ENCODE assay signal across 11 cellular contexts in the genomic region with DNA sequence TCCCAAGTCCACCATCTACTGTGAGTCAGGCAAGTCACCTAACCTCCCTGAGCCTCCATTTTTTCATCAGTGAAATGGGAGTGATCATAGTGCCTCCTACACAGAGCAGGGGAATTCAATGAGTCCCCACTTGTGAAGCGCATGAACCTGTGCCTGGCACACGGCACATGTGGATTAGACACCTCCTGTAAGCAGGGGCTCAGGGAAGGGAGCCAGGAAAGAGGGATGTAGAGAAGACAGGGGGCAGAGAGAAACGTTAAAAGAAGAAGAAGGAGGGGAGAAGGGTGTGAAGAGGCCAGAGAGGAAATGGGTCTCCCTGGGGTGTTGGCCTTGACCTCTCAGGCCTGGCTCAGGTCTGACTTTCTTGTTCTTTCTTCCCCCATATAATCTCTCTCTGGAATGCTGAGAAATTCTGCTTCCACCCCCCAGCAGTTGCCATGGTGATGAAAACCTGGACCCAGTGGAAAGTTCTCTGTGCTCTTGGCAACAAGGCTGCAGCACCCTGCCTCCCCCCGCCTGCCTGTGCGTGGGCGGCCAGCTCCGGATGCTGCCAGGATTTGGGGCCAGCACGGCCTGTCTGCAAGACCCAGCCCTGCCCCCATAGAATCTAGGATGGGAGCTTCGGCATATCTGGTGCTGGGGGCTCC.
A peak's percentile ranks its signal among the peaks of the same experiment; 100 is the strongest.
DNase-seq lines count a peak whose midpoint lies in the region; ATAC-seq and TF ChIP-seq lines count a peak whose summit lies in the region.
"Had no signal": no experiment of that assay in that cellular context is flagged by ENCODE, and none has a peak within 500 bp of the region (broad histone marks: within the 10 kb centered on the region; RNA-seq: fewer than 3 reads in every experiment).

No MANE protein-coding gene starts in this region.

- H3K27ac ChIP-seq in liver (ENCODE audit: low read depth in 1 of 2, low read length in 2 of 2) (no peak overlapping the region), temporal lobe (ENCODE audit: low read depth, low read length) (peak overlapping the region; percentile 81)
- H3K27ac ChIP-seq: foreskin keratinocyte had no signal

- no peaks in the 10 kb centered on the region for H3K36me3 ChIP-seq in liver (ENCODE audit: control insufficient read depth in 4 of 4, insufficient read depth in 3 of 4, low read depth in 1 of 4, low read length in 3 of 4)

- no peak overlapping the region for H3K4me3 ChIP-seq in HFF-Myc (replicated peaks; ENCODE audit: low read depth, low read length)
- no peak overlapping the region for H3K4me3 ChIP-seq in liver (ENCODE audit: low read depth in 1 of 3, low read length in 3 of 3)

- H3K4me1 Mint-ChIP-seq in effector memory CD8-positive, alpha-beta T cell (ENCODE audit: low read depth in 2 of 2): no peaks in the 10 kb centered on the region
- H3K4me1 Mint-ChIP-seq: IgD-negative memory B cell had no signal

- H3K4me1 ChIP-seq in liver (ENCODE audit: control insufficient read depth in 4 of 4, insufficient read depth in 4 of 4, low read length in 3 of 4): no peaks in the 10 kb centered on the region
- H3K4me1 ChIP-seq: foreskin keratinocyte had no signal

- no peak for ATAC-seq in effector memory CD8-positive, alpha-beta T cell (replicated peaks)
- ATAC-seq: foreskin keratinocyte had no signal

- TF ChIP-seq CTCF in HFF-Myc (IDR thresholded peaks at IDR 0.05; ENCODE audit: low read depth, low read length, missing control alignments) (no peak), liver (IDR thresholded peaks at IDR 0.05; ENCODE audit: low read depth, low read length, missing input control) (no peak)

- H3K27ac Mint-ChIP-seq in effector memory CD8-positive, alpha-beta T cell: no peak overlapping the region
- H3K27ac Mint-ChIP-seq: IgD-negative memory B cell had no signal

- 46% methylated on average over 9 of the region's 9 CpGs for WGBS in liver

- peaks cover 0 to 5% of the 10 kb centered on the region in 2 donors for H3K9me3 Mint-ChIP-seq in effector memory CD8-positive, alpha-beta T cell

- peaks cover 11 to 40% of the 10 kb centered on the region in 2 donors for H3K27me3 Mint-ChIP-seq in effector memory CD8-positive, alpha-beta T cell

- no peak overlapping the region for H3K9ac ChIP-seq in liver (ENCODE audit: low read depth in 1 of 2, low read length in 2 of 2)

- H3K27me3 ChIP-seq in liver (ENCODE audit: control insufficient read depth in 4 of 4, insufficient read depth in 4 of 4, low read length in 3 of 4): no peaks in the 10 kb centered on the region
- H3K27me3 ChIP-seq: foreskin keratinocyte had no signal

- H3K9me3 ChIP-seq in liver (ENCODE audit: control insufficient read depth in 4 of 4, low read length in 3 of 4): no peaks in the 10 kb centered on the region

- DNase-seq in HFF-Myc (ENCODE audit: extremely low read depth, low read depth): peak; percentile 41
- peak; percentile 97 for DNase-seq in cerebellar cortex (ENCODE audit: low spot score)
- DNase-seq in activated T-cell treated with anti-CD3 and anti-CD28 coated beads, Interleukin-2, amount 50 U/mL, for 48 hours: no peak
- DNase-seq in SIG-M5 (lab: John Stamatoyannopoulos, UW): no peak
- no peak for DNase-seq in effector memory CD8-positive, alpha-beta T cell
- no peak for DNase-seq in activated CD4-positive, alpha-beta T cell treated with anti-CD3 and anti-CD28 coated beads for 48 hours
- DNase-seq: foreskin keratinocyte, SHP77 treated with DMSO at 0.1 percent for 48 hours had no signal

- no peaks in the 10 kb centered on the region for H3K36me3 Mint-ChIP-seq in effector memory CD8-positive, alpha-beta T cell (ENCODE audit: insufficient read depth)

- no peak overlapping the region for H3K4me3 Mint-ChIP-seq in effector memory CD8-positive, alpha-beta T cell

- TF ChIP-seq RAD21 in liver (IDR thresholded peaks at IDR 0.05): no peak

TF ChIP-seq in liver, 16 proteins besides CTCF, POLR2A, EP300 and RAD21:
- TF ChIP-seq HNF4A (conservative IDR thresholded peaks at IDR 0.05) (no peak), EGR1 (IDR thresholded peaks at IDR 0.05; ENCODE audit: low read depth in 2 of 2) (peak; percentile 86 to 98), RXRA (IDR thresholded peaks at IDR 0.05) (no peak), MAX (IDR thresholded peaks at IDR 0.05) (no peak)
- TF ChIP-seq, protein P1, sequence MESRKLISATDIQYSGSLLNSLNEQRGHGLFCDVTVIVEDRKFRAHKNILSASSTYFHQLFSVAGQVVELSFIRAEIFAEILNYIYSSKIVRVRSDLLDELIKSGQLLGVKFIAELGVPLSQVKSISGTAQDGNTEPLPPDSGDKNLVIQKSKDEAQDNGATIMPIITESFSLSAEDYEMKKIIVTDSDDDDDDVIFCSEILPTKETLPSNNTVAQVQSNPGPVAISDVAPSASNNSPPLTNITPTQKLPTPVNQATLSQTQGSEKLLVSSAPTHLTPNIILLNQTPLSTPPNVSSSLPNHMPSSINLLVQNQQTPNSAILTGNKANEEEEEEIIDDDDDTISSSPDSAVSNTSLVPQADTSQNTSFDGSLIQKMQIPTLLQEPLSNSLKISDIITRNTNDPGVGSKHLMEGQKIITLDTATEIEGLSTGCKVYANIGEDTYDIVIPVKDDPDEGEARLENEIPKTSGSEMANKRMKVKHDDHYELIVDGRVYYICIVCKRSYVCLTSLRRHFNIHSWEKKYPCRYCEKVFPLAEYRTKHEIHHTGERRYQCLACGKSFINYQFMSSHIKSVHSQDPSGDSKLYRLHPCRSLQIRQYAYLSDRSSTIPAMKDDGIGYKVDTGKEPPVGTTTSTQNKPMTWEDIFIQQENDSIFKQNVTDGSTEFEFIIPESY (IDR thresholded peaks at IDR 0.05): no peak
TF ChIP-seq in liver: peak in this region for 1.

Comparison
In these comparisons a context has a peak if more than half of its experiments do, and no peak if none do; other contexts are left out.
1. DNase-seq: peak in HFF-Myc (single experiment) and cerebellar cortex (single experiment); none in activated T-cell treated with anti-CD3 and anti-CD28 coated beads, Interleukin-2, amount 50 U/mL, for 48 hours (0 of 2), SIG-M5 (single experiment), effector memory CD8-positive, alpha-beta T cell (0 of 3) and activated CD4-positive, alpha-beta T cell treated with anti-CD3 and anti-CD28 coated beads for 48 hours (single experiment).